ENCODE assay signal across 14 cellular contexts in the genomic region with DNA sequence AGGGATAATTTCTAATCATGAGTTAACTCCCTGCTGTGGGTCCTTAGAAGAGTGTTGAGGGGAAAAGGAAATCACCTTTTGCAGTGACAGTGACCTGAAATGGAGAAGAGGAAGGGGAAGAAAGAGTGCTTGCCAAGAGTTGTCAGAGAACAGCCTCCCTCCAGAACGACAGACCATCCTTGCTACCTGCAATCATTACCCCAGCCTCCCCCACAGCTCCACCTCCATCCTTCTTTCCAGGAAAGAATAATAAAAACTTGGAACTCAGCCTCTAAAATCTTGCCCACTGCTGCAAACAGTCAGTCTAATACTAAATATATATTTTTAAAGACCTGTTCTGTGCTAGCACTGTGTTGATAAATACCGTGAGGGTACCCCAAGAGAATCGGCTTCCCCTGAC.
"Had no signal": no experiment of that assay in that cellular context is flagged by ENCODE, and none has a peak within 500 bp of the region (broad histone marks: within the 10 kb centered on the region; RNA-seq: fewer than 3 reads in every experiment).

No MANE protein-coding gene starts in this region.

- H3K9me3 ChIP-seq: lower lobe of right lung, right atrium auricular region, uterus had no signal

- H3K9me3 Mint-ChIP-seq: mesothelial cell of epicardium had no signal

- H3K4me1 ChIP-seq: uterus had no signal

- DNase-seq: activated CD4-positive, alpha-beta T cell treated with anti-CD3 and anti-CD28 coated beads for 1 hour; anterior cingulate cortex; foreskin keratinocyte; immature natural killer cell; left cardiac atrium; lower lobe of right lung; posterior cingulate gyrus; stimulated activated CD4-positive, alpha-beta T cell treated with anti-CD3 and anti-CD28 coated beads, Interleukin-4, amount 100 ng/mL, for 4 hours; T1000; uterus had no signal

- H3K36me3 Mint-ChIP-seq: activated naive CD8-positive, alpha-beta T cell; immature natural killer cell; mesothelial cell of epicardium had no signal

- H3K27ac ChIP-seq: foreskin keratinocyte, lower lobe of right lung, right atrium auricular region, uterus had no signal

- H3K4me3 ChIP-seq: lower lobe of right lung, right atrium auricular region, uterus had no signal

- H3K27me3 ChIP-seq: foreskin keratinocyte, right atrium auricular region, uterus had no signal

- H3K4me3 Mint-ChIP-seq: activated naive CD8-positive, alpha-beta T cell; mesothelial cell of epicardium had no signal

- ATAC-seq: foreskin keratinocyte, left cardiac atrium, lower lobe of right lung had no signal

- FAIRE-seq: endometrium had no signal

- H3K27ac Mint-ChIP-seq: activated naive CD8-positive, alpha-beta T cell; mesothelial cell of epicardium had no signal

- H3K36me3 ChIP-seq: lower lobe of right lung, right atrium auricular region, uterus had no signal
